Comparison of ENCODE assay signal across 3 cellular contexts in genomic region chr12:51330186-51330585, GRCh38.
A peak's percentile ranks its signal among the peaks of the same experiment; 100 is the strongest.
TF ChIP-seq lines count a peak whose summit lies in the region.

No MANE protein-coding gene starts in this region.

TF ChIP-seq in SK-N-SH, 30 proteins besides CTCF, POLR2A, EP300 and RAD21 (continued from another document):
- TF ChIP-seq USF1 (IDR thresholded peaks at IDR 0.05; ENCODE audit: borderline replicate concordance, low read depth) = 0 out of 2 replicates have a peak, but pooled peaks have one; percentile 6
- TF ChIP-seq POLR2AphosphoS5 (IDR thresholded peaks at IDR 0.05; ENCODE audit: low read depth, low read length) = no peak
- TF ChIP-seq MAX (IDR thresholded peaks at IDR 0.05; ENCODE audit: low read depth) = no peak
- TF ChIP-seq SIN3A (IDR thresholded peaks at IDR 0.05; ENCODE audit: borderline replicate concordance, low read depth, low read length) = no peak
- TF ChIP-seq FOXM1 (IDR thresholded peaks at IDR 0.05; ENCODE audit: low read depth) = no peak
- TF ChIP-seq JUND (IDR thresholded peaks at IDR 0.05) = no peak

TF ChIP-seq in SK-N-SH treated with all-trans-retinoic acid at 6 μM for 48 hours, 23 proteins besides CTCF, POLR2A, EP300 and RAD21 (continued from another document):
- TF ChIP-seq, protein P1, sequence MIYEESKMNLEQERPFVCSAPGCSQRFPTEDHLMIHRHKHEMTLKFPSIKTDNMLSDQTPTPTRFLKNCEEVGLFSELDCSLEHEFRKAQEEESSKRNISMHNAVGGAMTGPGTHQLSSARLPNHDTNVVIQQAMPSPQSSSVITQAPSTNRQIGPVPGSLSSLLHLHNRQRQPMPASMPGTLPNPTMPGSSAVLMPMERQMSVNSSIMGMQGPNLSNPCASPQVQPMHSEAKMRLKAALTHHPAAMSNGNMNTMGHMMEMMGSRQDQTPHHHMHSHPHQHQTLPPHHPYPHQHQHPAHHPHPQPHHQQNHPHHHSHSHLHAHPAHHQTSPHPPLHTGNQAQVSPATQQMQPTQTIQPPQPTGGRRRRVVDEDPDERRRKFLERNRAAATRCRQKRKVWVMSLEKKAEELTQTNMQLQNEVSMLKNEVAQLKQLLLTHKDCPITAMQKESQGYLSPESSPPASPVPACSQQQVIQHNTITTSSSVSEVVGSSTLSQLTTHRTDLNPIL (CRISPR knock-in tag; IDR thresholded peaks at IDR 0.05; ENCODE audit: low read depth) = no peak
- TF ChIP-seq CSRNP3 (CRISPR knock-in tag; IDR thresholded peaks at IDR 0.05) (no peak), ARNTL (CRISPR knock-in tag; IDR thresholded peaks at IDR 0.05; ENCODE audit: borderline replicate concordance, low read depth) (no peak), ESRRG (CRISPR knock-in tag; IDR thresholded peaks at IDR 0.05) (no peak), ZFP30 (CRISPR knock-in tag; IDR thresholded peaks at IDR 0.05) (no peak), ZC3H10 (CRISPR knock-in tag; IDR thresholded peaks at IDR 0.05) (no peak), ZFP3 (CRISPR knock-in tag; IDR thresholded peaks at IDR 0.05) (no peak), ISL1 (CRISPR knock-in tag; IDR thresholded peaks at IDR 0.05) (no peak), SNAI2 (CRISPR knock-in tag; IDR thresholded peaks at IDR 0.05) (no peak), CSDC2 (CRISPR knock-in tag; IDR thresholded peaks at IDR 0.05) (no peak), GLIS3 (CRISPR knock-in tag; IDR thresholded peaks at IDR 0.05) (no peak), ZNF565 (CRISPR knock-in tag; conservative IDR thresholded peaks at IDR 0.05; ENCODE audit: low read depth) (no peak), ZNF8 (CRISPR knock-in tag; IDR thresholded peaks at IDR 0.05) (no peak), BACH2 (CRISPR knock-in tag; IDR thresholded peaks at IDR 0.05; ENCODE audit: borderline replicate concordance) (no peak)
- TF ChIP-seq, protein P2, sequence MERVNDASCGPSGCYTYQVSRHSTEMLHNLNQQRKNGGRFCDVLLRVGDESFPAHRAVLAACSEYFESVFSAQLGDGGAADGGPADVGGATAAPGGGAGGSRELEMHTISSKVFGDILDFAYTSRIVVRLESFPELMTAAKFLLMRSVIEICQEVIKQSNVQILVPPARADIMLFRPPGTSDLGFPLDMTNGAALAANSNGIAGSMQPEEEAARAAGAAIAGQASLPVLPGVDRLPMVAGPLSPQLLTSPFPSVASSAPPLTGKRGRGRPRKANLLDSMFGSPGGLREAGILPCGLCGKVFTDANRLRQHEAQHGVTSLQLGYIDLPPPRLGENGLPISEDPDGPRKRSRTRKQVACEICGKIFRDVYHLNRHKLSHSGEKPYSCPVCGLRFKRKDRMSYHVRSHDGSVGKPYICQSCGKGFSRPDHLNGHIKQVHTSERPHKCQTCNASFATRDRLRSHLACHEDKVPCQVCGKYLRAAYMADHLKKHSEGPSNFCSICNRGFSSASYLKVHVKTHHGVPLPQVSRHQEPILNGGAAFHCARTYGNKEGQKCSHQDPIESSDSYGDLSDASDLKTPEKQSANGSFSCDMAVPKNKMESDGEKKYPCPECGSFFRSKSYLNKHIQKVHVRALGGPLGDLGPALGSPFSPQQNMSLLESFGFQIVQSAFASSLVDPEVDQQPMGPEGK (CRISPR knock-in tag; IDR thresholded peaks at IDR 0.05; ENCODE audit: borderline replicate concordance) = no peak
- TF ChIP-seq, protein P3, sequence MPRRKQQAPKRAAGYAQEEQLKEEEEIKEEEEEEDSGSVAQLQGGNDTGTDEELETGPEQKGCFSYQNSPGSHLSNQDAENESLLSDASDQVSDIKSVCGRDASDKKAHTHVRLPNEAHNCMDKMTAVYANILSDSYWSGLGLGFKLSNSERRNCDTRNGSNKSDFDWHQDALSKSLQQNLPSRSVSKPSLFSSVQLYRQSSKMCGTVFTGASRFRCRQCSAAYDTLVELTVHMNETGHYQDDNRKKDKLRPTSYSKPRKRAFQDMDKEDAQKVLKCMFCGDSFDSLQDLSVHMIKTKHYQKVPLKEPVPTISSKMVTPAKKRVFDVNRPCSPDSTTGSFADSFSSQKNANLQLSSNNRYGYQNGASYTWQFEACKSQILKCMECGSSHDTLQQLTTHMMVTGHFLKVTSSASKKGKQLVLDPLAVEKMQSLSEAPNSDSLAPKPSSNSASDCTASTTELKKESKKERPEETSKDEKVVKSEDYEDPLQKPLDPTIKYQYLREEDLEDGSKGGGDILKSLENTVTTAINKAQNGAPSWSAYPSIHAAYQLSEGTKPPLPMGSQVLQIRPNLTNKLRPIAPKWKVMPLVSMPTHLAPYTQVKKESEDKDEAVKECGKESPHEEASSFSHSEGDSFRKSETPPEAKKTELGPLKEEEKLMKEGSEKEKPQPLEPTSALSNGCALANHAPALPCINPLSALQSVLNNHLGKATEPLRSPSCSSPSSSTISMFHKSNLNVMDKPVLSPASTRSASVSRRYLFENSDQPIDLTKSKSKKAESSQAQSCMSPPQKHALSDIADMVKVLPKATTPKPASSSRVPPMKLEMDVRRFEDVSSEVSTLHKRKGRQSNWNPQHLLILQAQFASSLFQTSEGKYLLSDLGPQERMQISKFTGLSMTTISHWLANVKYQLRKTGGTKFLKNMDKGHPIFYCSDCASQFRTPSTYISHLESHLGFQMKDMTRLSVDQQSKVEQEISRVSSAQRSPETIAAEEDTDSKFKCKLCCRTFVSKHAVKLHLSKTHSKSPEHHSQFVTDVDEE (CRISPR knock-in tag; IDR thresholded peaks at IDR 0.05) = no peak
TF ChIP-seq in SK-N-SH treated with all-trans-retinoic acid at 6 μM for 48 hours: peak in this region for 0.

TF ChIP-seq in HEK293T, 16 proteins besides CTCF, POLR2A, EP300 and RAD21 (continued from another document):
- no peak for TF ChIP-seq FOXM1 (IDR thresholded peaks at IDR 0.05; ENCODE audit: borderline replicate concordance)
- no peak for TF ChIP-seq FOXK2 (IDR thresholded peaks at IDR 0.05)
- no peak for TF ChIP-seq ARNT (IDR thresholded peaks at IDR 0.05)
- TF ChIP-seq BHLHE40 (IDR thresholded peaks at IDR 0.05; ENCODE audit: borderline replicate concordance) = no peak
